2 cellular contexts compared by ENCODE assay signal in the genomic region with DNA sequence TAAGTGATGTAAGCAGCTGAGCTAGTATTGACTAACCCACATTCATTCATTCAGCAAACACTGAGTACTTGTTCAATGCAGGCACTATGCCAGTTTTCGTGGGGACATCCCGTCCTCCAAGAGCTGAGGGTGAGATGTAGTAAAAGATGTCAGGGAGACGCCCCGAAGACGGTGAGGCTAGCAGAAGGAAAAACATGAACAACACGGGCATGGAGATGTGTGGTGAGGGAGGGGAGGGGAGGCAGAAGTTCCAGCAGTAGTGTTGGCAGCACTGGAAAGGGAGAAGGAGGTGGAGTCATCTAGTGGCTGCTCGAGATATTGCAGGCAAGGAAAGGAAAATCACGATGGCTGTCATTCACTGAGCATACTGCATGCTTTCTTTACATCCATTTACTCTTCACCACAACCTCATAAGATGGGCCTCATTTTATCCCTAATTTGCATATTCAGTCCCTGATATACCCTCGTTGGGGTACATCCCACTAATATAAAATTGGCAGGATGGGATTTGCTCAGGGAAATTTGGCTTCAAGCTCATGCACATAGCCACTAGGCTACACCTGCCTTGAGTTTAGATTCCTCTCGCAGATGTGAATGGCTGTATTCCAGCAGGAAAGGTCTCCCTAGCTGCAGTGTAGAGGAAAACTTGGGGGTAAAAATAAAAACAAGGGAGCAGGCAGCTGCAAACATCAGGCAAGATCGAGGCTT.
TF ChIP-seq lines count a peak whose summit lies in the region.

No MANE protein-coding gene starts in this region.

TF ChIP-seq in SK-N-SH treated with all-trans-retinoic acid at 6 μM for 48 hours, 23 proteins besides CTCF, POLR2A, EP300 and RAD21:
- TF ChIP-seq SNAI2 (CRISPR knock-in tag; IDR thresholded peaks at IDR 0.05): no peak
- TF ChIP-seq, protein P1, sequence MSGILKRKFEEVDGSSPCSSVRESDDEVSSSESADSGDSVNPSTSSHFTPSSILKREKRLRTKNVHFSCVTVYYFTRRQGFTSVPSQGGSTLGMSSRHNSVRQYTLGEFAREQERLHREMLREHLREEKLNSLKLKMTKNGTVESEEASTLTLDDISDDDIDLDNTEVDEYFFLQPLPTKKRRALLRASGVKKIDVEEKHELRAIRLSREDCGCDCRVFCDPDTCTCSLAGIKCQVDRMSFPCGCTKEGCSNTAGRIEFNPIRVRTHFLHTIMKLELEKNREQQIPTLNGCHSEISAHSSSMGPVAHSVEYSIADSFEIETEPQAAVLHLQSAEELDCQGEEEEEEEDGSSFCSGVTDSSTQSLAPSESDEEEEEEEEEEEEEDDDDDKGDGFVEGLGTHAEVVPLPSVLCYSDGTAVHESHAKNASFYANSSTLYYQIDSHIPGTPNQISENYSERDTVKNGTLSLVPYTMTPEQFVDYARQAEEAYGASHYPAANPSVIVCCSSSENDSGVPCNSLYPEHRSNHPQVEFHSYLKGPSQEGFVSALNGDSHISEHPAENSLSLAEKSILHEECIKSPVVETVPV (CRISPR knock-in tag; IDR thresholded peaks at IDR 0.05): no peak
- no peak for TF ChIP-seq TCF4 (CRISPR knock-in tag; IDR thresholded peaks at IDR 0.05; ENCODE audit: borderline replicate concordance)

TF ChIP-seq in K562, 482 proteins besides CTCF, POLR2A, EP300 and RAD21 (continues in another document):
- TF ChIP-seq PHB (CRISPR knock-in tag; IDR thresholded peaks at IDR 0.05) (no peak), ARID2 (IDR thresholded peaks at IDR 0.05) (peak; percentile 37; the same call in 1 of the 2 replicates), ZNF24 (IDR thresholded peaks at IDR 0.05) (peak; percentile 82), ATF7 (IDR thresholded peaks at IDR 0.05) (peak; percentile 39; the same call in 1 of the 2 replicates), PURB (CRISPR knock-in tag; IDR thresholded peaks at IDR 0.05; ENCODE audit: low read depth) (no peak), TCFL5 (CRISPR knock-in tag; conservative IDR thresholded peaks at IDR 0.05) (no peak), CTBP1 (IDR thresholded peaks at IDR 0.05; ENCODE audit: borderline replicate concordance) (peak; percentile 48; the same call in 1 of the 2 replicates), HDAC1 (IDR thresholded peaks at IDR 0.05) (peak in 1 of 2 experiments; percentile 42; a peak in 1 of 4 replicates), ZKSCAN1 (IDR thresholded peaks at IDR 0.05; ENCODE audit: low read depth, low read length) (0 out of 2 replicates have a peak, but pooled peaks have one; percentile 27), TEAD1 (CRISPR knock-in tag; IDR thresholded peaks at IDR 0.05) (peak in 1 of 2 experiments; percentile 50; a peak in 1 of 4 replicates), CC2D1A (IDR thresholded peaks at IDR 0.05) (peak; percentile 58; the same call in 1 of the 2 replicates), STAG1 (CRISPR knock-in tag; IDR thresholded peaks at IDR 0.05; ENCODE audit: borderline replicate concordance) (peak; percentile 43; the same call in 1 of the 2 replicates), MLLT1 (IDR thresholded peaks at IDR 0.05) (0 out of 4 replicates have a peak, but pooled peaks have one; percentile 27 to 37), ELF4 (CRISPR knock-in tag; IDR thresholded peaks at IDR 0.05) (peak; percentile 61; the same call in 1 of the 2 replicates), FOXK2 (conservative IDR thresholded peaks at IDR 0.05 in 1 of 2, IDR thresholded peaks at IDR 0.05 in 1 of 2; ENCODE audit: low read depth in 2 of 2) (0 out of 4 replicates have a peak, but pooled peaks of 1 of the 2 experiments have one; percentile 43), HDAC3 (IDR thresholded peaks at IDR 0.05; ENCODE audit: borderline replicate concordance, partially characterized antibody) (no peak), KLF16 (IDR thresholded peaks at IDR 0.05) (peak; percentile 82), JUND (IDR thresholded peaks at IDR 0.05; ENCODE audit: borderline replicate concordance, low read depth, low read length) (0 out of 2 replicates have a peak, but pooled peaks have one; percentile 6), JUND (tag; IDR thresholded peaks at IDR 0.05; ENCODE audit: borderline replicate concordance, low read depth, low read length) (peak; percentile 28; the same call in 1 of the 3 replicates), VEZF1 (CRISPR knock-in tag; IDR thresholded peaks at IDR 0.05) (peak; percentile 17; the same call in 1 of the 2 replicates), HNRNPK (IDR thresholded peaks at IDR 0.05; ENCODE audit: low read depth, low read length, poor library complexity, severe bottlenecking) (no peak), YY1 (IDR thresholded peaks at IDR 0.05; ENCODE audit: borderline replicate concordance in 1 of 3, control insufficient read depth in 1 of 3, extremely low read depth in 1 of 3, insufficient read depth in 3 of 3, insufficient read length in 1 of 3, insufficient replicate concordance in 2 of 3, low read depth in 1 of 3, low read length in 2 of 3) (peak in 1 of 3 experiments; percentile 39), OTX1 (CRISPR knock-in tag; IDR thresholded peaks at IDR 0.05) (peak; percentile 86), NFIC (IDR thresholded peaks at IDR 0.05) (peak; percentile 80)
- TF ChIP-seq, protein P2, sequence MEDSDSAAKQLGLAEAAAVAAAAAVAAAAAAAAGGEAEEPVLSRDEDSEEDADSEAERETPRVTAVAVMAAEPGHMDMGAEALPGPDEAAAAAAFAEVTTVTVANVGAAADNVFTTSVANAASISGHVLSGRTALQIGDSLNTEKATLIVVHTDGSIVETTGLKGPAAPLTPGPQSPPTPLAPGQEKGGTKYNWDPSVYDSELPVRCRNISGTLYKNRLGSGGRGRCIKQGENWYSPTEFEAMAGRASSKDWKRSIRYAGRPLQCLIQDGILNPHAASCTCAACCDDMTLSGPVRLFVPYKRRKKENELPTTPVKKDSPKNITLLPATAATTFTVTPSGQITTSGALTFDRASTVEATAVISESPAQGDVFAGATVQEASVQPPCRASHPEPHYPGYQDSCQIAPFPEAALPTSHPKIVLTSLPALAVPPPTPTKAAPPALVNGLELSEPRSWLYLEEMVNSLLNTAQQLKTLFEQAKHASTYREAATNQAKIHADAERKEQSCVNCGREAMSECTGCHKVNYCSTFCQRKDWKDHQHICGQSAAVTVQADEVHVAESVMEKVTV (CRISPR knock-in tag; IDR thresholded peaks at IDR 0.05): 0 out of 2 replicates have a peak, but pooled peaks have one; percentile 26
- TF ChIP-seq, protein P3, sequence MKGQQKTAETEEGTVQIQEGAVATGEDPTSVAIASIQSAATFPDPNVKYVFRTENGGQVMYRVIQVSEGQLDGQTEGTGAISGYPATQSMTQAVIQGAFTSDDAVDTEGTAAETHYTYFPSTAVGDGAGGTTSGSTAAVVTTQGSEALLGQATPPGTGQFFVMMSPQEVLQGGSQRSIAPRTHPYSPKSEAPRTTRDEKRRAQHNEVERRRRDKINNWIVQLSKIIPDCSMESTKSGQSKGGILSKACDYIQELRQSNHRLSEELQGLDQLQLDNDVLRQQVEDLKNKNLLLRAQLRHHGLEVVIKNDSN (CRISPR knock-in tag; IDR thresholded peaks at IDR 0.05): 0 out of 2 replicates have a peak, but pooled peaks have one; percentile 14
- TF ChIP-seq, protein P4, sequence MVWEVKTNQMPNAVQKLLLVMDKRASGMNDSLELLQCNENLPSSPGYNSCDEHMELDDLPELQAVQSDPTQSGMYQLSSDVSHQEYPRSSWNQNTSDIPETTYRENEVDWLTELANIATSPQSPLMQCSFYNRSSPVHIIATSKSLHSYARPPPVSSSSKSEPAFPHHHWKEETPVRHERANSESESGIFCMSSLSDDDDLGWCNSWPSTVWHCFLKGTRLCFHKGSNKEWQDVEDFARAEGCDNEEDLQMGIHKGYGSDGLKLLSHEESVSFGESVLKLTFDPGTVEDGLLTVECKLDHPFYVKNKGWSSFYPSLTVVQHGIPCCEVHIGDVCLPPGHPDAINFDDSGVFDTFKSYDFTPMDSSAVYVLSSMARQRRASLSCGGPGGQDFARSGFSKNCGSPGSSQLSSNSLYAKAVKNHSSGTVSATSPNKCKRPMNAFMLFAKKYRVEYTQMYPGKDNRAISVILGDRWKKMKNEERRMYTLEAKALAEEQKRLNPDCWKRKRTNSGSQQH (CRISPR knock-in tag; IDR thresholded peaks at IDR 0.05): peak; percentile 70; the same call in 1 of the 2 replicates
- TF ChIP-seq, protein P5, sequence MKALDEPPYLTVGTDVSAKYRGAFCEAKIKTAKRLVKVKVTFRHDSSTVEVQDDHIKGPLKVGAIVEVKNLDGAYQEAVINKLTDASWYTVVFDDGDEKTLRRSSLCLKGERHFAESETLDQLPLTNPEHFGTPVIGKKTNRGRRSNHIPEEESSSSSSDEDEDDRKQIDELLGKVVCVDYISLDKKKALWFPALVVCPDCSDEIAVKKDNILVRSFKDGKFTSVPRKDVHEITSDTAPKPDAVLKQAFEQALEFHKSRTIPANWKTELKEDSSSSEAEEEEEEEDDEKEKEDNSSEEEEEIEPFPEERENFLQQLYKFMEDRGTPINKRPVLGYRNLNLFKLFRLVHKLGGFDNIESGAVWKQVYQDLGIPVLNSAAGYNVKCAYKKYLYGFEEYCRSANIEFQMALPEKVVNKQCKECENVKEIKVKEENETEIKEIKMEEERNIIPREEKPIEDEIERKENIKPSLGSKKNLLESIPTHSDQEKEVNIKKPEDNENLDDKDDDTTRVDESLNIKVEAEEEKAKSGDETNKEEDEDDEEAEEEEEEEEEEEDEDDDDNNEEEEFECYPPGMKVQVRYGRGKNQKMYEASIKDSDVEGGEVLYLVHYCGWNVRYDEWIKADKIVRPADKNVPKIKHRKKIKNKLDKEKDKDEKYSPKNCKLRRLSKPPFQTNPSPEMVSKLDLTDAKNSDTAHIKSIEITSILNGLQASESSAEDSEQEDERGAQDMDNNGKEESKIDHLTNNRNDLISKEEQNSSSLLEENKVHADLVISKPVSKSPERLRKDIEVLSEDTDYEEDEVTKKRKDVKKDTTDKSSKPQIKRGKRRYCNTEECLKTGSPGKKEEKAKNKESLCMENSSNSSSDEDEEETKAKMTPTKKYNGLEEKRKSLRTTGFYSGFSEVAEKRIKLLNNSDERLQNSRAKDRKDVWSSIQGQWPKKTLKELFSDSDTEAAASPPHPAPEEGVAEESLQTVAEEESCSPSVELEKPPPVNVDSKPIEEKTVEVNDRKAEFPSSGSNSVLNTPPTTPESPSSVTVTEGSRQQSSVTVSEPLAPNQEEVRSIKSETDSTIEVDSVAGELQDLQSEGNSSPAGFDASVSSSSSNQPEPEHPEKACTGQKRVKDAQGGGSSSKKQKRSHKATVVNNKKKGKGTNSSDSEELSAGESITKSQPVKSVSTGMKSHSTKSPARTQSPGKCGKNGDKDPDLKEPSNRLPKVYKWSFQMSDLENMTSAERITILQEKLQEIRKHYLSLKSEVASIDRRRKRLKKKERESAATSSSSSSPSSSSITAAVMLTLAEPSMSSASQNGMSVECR (CRISPR knock-in tag; IDR thresholded peaks at IDR 0.05): 0 out of 2 replicates have a peak, but pooled peaks have one; percentile 19
